ENCODE assay signal across 1 cellular context in the genomic region with DNA sequence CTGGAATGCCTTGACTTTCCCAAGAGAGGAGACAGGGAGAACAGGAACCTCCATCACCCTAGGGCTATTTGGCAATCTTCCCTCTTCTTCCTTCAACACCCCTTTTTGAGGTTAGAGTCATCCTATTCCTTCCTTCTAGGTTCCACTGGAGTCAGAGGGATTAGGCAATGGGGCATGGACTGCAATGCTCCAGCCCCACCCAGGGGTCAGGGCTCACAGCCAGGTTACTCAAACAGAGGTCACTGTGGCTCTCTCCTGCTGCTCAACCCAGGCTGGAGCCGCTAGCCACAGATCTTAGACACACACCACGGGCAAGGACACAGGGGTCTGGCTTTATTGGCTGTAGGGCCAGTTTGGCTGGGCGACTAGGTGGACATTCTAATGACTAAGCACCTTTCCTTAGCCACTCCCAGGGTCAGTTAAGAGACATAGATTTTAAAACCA.
TF ChIP-seq lines count a peak whose summit lies in the region.

No MANE protein-coding gene starts in this region.

TF ChIP-seq in HepG2, 621 proteins besides CTCF, POLR2A, EP300 and RAD21 (continued from another document and continues in another):
- TF ChIP-seq, protein P1, sequence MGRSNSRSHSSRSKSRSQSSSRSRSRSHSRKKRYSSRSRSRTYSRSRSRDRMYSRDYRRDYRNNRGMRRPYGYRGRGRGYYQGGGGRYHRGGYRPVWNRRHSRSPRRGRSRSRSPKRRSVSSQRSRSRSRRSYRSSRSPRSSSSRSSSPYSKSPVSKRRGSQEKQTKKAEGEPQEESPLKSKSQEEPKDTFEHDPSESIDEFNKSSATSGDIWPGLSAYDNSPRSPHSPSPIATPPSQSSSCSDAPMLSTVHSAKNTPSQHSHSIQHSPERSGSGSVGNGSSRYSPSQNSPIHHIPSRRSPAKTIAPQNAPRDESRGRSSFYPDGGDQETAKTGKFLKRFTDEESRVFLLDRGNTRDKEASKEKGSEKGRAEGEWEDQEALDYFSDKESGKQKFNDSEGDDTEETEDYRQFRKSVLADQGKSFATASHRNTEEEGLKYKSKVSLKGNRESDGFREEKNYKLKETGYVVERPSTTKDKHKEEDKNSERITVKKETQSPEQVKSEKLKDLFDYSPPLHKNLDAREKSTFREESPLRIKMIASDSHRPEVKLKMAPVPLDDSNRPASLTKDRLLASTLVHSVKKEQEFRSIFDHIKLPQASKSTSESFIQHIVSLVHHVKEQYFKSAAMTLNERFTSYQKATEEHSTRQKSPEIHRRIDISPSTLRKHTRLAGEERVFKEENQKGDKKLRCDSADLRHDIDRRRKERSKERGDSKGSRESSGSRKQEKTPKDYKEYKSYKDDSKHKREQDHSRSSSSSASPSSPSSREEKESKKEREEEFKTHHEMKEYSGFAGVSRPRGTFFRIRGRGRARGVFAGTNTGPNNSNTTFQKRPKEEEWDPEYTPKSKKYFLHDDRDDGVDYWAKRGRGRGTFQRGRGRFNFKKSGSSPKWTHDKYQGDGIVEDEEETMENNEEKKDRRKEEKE (IDR thresholded peaks at IDR 0.05), result no peak
- TF ChIP-seq ZSCAN31 (CRISPR knock-in tag; IDR thresholded peaks at IDR 0.05; ENCODE audit: low read depth), result no peak; the same call in 1 of the 2 replicates
- TF ChIP-seq ZMAT3 (CRISPR knock-in tag; conservative IDR thresholded peaks at IDR 0.05), result peak; percentile 85
- TF ChIP-seq ZNF180 (CRISPR knock-in tag; IDR thresholded peaks at IDR 0.05; ENCODE audit: borderline replicate concordance, low read depth), result no peak
- peak; percentile 66; the same call in 1 of the 2 replicates for TF ChIP-seq DMAP1 (CRISPR knock-in tag; IDR thresholded peaks at IDR 0.05)
- no peak for TF ChIP-seq ZNF75D (CRISPR knock-in tag; IDR thresholded peaks at IDR 0.05; ENCODE audit: borderline replicate concordance)
- TF ChIP-seq PCBP2 (optimal IDR thresholded peaks at IDR 0.05; ENCODE audit: low read depth, low read length, poor library complexity, severe bottlenecking), result no peak
- TF ChIP-seq ZNF501 (CRISPR knock-in tag; IDR thresholded peaks at IDR 0.05), result peak; percentile 66
- no peak for TF ChIP-seq NPAS2 (CRISPR knock-in tag; IDR thresholded peaks at IDR 0.05; ENCODE audit: borderline replicate concordance)
- no peak for TF ChIP-seq ZNF496 (CRISPR knock-in tag; IDR thresholded peaks at IDR 0.05; ENCODE audit: insufficient replicate concordance)
- TF ChIP-seq, protein P2, sequence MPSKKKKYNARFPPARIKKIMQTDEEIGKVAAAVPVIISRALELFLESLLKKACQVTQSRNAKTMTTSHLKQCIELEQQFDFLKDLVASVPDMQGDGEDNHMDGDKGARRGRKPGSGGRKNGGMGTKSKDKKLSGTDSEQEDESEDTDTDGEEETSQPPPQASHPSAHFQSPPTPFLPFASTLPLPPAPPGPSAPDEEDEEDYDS (CRISPR knock-in tag; IDR thresholded peaks at IDR 0.05), result peak; percentile 53; the same call in 1 of the 2 replicates
- TF ChIP-seq, protein P3, sequence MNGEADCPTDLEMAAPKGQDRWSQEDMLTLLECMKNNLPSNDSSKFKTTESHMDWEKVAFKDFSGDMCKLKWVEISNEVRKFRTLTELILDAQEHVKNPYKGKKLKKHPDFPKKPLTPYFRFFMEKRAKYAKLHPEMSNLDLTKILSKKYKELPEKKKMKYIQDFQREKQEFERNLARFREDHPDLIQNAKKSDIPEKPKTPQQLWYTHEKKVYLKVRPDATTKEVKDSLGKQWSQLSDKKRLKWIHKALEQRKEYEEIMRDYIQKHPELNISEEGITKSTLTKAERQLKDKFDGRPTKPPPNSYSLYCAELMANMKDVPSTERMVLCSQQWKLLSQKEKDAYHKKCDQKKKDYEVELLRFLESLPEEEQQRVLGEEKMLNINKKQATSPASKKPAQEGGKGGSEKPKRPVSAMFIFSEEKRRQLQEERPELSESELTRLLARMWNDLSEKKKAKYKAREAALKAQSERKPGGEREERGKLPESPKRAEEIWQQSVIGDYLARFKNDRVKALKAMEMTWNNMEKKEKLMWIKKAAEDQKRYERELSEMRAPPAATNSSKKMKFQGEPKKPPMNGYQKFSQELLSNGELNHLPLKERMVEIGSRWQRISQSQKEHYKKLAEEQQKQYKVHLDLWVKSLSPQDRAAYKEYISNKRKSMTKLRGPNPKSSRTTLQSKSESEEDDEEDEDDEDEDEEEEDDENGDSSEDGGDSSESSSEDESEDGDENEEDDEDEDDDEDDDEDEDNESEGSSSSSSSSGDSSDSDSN (CRISPR knock-in tag; IDR thresholded peaks at IDR 0.05), result peak; percentile 66
- no peak for TF ChIP-seq ZSCAN30 (CRISPR knock-in tag; IDR thresholded peaks at IDR 0.05)
- TF ChIP-seq AHR (CRISPR knock-in tag; IDR thresholded peaks at IDR 0.05), result 0 out of 2 replicates have a peak, but pooled peaks have one; percentile 49
- no peak for TF ChIP-seq RFXANK (CRISPR knock-in tag; IDR thresholded peaks at IDR 0.05)
- TF ChIP-seq RELA (CRISPR knock-in tag; IDR thresholded peaks at IDR 0.05), result peak; percentile 77; the same call in 1 of the 2 replicates
- no peak for TF ChIP-seq ZNF468 (CRISPR knock-in tag; IDR thresholded peaks at IDR 0.05)
- peak; percentile 85; the same call in 1 of the 2 replicates for TF ChIP-seq ZNF232 (CRISPR knock-in tag; IDR thresholded peaks at IDR 0.05; ENCODE audit: borderline replicate concordance)
- peak; percentile 67; the same call in 1 of the 2 replicates for TF ChIP-seq NFIC (IDR thresholded peaks at IDR 0.05; ENCODE audit: low read length)
- peak; percentile 77; the same call in 1 of the 2 replicates for TF ChIP-seq KDM3A (CRISPR knock-in tag; IDR thresholded peaks at IDR 0.05; ENCODE audit: low read depth)
- TF ChIP-seq ZFP37 (CRISPR knock-in tag; IDR thresholded peaks at IDR 0.05; ENCODE audit: borderline replicate concordance), result 0 out of 2 replicates have a peak, but pooled peaks have one; percentile 42
- TF ChIP-seq ZZZ3 (CRISPR knock-in tag; IDR thresholded peaks at IDR 0.05; ENCODE audit: borderline replicate concordance), result no peak
- TF ChIP-seq CEBPB (IDR thresholded peaks at IDR 0.05; ENCODE audit: borderline replicate concordance, low read depth, low read length), result peak; percentile 96
- TF ChIP-seq, protein P4, sequence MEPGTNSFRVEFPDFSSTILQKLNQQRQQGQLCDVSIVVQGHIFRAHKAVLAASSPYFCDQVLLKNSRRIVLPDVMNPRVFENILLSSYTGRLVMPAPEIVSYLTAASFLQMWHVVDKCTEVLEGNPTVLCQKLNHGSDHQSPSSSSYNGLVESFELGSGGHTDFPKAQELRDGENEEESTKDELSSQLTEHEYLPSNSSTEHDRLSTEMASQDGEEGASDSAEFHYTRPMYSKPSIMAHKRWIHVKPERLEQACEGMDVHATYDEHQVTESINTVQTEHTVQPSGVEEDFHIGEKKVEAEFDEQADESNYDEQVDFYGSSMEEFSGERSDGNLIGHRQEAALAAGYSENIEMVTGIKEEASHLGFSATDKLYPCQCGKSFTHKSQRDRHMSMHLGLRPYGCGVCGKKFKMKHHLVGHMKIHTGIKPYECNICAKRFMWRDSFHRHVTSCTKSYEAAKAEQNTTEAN (CRISPR knock-in tag; conservative IDR thresholded peaks at IDR 0.05), result peak; percentile 72; the same call in 1 of the 2 replicates
- no peak for TF ChIP-seq ZNF432 (CRISPR knock-in tag; IDR thresholded peaks at IDR 0.05; ENCODE audit: borderline replicate concordance)
- peak; percentile 74; the same call in 1 of the 2 replicates for TF ChIP-seq YEATS4 (CRISPR knock-in tag; IDR thresholded peaks at IDR 0.05; ENCODE audit: borderline replicate concordance)
- no peak for TF ChIP-seq ZNF879 (CRISPR knock-in tag; IDR thresholded peaks at IDR 0.05)
- TF ChIP-seq, protein P5, sequence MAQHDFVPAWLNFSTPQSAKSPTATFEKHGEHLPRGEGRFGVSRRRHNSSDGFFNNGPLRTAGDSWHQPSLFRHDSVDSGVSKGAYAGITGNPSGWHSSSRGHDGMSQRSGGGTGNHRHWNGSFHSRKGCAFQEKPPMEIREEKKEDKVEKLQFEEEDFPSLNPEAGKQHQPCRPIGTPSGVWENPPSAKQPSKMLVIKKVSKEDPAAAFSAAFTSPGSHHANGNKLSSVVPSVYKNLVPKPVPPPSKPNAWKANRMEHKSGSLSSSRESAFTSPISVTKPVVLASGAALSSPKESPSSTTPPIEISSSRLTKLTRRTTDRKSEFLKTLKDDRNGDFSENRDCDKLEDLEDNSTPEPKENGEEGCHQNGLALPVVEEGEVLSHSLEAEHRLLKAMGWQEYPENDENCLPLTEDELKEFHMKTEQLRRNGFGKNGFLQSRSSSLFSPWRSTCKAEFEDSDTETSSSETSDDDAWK (CRISPR knock-in tag; IDR thresholded peaks at IDR 0.05), result no peak
- TF ChIP-seq, protein P6, sequence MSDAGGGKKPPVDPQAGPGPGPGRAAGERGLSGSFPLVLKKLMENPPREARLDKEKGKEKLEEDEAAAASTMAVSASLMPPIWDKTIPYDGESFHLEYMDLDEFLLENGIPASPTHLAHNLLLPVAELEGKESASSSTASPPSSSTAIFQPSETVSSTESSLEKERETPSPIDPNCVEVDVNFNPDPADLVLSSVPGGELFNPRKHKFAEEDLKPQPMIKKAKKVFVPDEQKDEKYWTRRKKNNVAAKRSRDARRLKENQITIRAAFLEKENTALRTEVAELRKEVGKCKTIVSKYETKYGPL (CRISPR knock-in tag; IDR thresholded peaks at IDR 0.05), result no peak
- no peak for TF ChIP-seq HNRNPL (IDR thresholded peaks at IDR 0.05; ENCODE audit: low read depth, low read length)
- TF ChIP-seq, protein P7, sequence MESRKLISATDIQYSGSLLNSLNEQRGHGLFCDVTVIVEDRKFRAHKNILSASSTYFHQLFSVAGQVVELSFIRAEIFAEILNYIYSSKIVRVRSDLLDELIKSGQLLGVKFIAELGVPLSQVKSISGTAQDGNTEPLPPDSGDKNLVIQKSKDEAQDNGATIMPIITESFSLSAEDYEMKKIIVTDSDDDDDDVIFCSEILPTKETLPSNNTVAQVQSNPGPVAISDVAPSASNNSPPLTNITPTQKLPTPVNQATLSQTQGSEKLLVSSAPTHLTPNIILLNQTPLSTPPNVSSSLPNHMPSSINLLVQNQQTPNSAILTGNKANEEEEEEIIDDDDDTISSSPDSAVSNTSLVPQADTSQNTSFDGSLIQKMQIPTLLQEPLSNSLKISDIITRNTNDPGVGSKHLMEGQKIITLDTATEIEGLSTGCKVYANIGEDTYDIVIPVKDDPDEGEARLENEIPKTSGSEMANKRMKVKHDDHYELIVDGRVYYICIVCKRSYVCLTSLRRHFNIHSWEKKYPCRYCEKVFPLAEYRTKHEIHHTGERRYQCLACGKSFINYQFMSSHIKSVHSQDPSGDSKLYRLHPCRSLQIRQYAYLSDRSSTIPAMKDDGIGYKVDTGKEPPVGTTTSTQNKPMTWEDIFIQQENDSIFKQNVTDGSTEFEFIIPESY (CRISPR knock-in tag; IDR thresholded peaks at IDR 0.05), result peak; percentile 42; the same call in 1 of the 2 replicates
- TF ChIP-seq, protein P8, sequence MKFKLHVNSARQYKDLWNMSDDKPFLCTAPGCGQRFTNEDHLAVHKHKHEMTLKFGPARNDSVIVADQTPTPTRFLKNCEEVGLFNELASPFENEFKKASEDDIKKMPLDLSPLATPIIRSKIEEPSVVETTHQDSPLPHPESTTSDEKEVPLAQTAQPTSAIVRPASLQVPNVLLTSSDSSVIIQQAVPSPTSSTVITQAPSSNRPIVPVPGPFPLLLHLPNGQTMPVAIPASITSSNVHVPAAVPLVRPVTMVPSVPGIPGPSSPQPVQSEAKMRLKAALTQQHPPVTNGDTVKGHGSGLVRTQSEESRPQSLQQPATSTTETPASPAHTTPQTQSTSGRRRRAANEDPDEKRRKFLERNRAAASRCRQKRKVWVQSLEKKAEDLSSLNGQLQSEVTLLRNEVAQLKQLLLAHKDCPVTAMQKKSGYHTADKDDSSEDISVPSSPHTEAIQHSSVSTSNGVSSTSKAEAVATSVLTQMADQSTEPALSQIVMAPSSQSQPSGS (CRISPR knock-in tag; IDR thresholded peaks at IDR 0.05), result peak; percentile 88
- peak; percentile 90 for TF ChIP-seq MED13 (CRISPR knock-in tag; IDR thresholded peaks at IDR 0.05)
- no peak for TF ChIP-seq ZFP36L2 (CRISPR knock-in tag; IDR thresholded peaks at IDR 0.05)
- TF ChIP-seq NR2F6 (IDR thresholded peaks at IDR 0.05), result peak; percentile 97
- peak; percentile 99 for TF ChIP-seq NR2F6 (CRISPR knock-in tag; IDR thresholded peaks at IDR 0.05)
- peak; percentile 64; the same call in 1 of the 2 replicates for TF ChIP-seq ZBTB38 (CRISPR knock-in tag; IDR thresholded peaks at IDR 0.05)
- no peak for TF ChIP-seq ZNF841 (CRISPR knock-in tag; IDR thresholded peaks at IDR 0.05; ENCODE audit: borderline replicate concordance)
- peak; percentile 99 for TF ChIP-seq RARA (CRISPR knock-in tag; IDR thresholded peaks at IDR 0.05)
- no peak for TF ChIP-seq SCMH1 (CRISPR knock-in tag; IDR thresholded peaks at IDR 0.05; ENCODE audit: borderline replicate concordance)
- TF ChIP-seq, protein P9, sequence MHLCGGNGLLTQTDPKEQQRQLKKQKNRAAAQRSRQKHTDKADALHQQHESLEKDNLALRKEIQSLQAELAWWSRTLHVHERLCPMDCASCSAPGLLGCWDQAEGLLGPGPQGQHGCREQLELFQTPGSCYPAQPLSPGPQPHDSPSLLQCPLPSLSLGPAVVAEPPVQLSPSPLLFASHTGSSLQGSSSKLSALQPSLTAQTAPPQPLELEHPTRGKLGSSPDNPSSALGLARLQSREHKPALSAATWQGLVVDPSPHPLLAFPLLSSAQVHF (CRISPR knock-in tag; IDR thresholded peaks at IDR 0.05), result no peak
- peak; percentile 98 for TF ChIP-seq RXRB (CRISPR knock-in tag; IDR thresholded peaks at IDR 0.05; ENCODE audit: borderline replicate concordance)
- TF ChIP-seq GATA4 (IDR thresholded peaks at IDR 0.05; ENCODE audit: borderline replicate concordance, low read depth), result 0 out of 2 replicates have a peak, but pooled peaks have one; percentile 26
- peak; percentile 49; the same call in 1 of the 2 replicates for TF ChIP-seq FOSL1 (CRISPR knock-in tag; IDR thresholded peaks at IDR 0.05; ENCODE audit: borderline replicate concordance)
- TF ChIP-seq, protein P10, sequence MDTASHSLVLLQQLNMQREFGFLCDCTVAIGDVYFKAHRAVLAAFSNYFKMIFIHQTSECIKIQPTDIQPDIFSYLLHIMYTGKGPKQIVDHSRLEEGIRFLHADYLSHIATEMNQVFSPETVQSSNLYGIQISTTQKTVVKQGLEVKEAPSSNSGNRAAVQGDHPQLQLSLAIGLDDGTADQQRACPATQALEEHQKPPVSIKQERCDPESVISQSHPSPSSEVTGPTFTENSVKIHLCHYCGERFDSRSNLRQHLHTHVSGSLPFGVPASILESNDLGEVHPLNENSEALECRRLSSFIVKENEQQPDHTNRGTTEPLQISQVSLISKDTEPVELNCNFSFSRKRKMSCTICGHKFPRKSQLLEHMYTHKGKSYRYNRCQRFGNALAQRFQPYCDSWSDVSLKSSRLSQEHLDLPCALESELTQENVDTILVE (CRISPR knock-in tag; IDR thresholded peaks at IDR 0.05), result no peak
- TF ChIP-seq ZNF430 (CRISPR knock-in tag; IDR thresholded peaks at IDR 0.05), result peak; percentile 64; the same call in 1 of the 2 replicates
- TF ChIP-seq ARID2 (CRISPR knock-in tag; IDR thresholded peaks at IDR 0.05; ENCODE audit: borderline replicate concordance), result no peak
- no peak for TF ChIP-seq SOX6 (IDR thresholded peaks at IDR 0.05)
- peak; percentile 93 for TF ChIP-seq SOX6 (CRISPR knock-in tag; IDR thresholded peaks at IDR 0.05)
- no peak for TF ChIP-seq ZBTB3 (CRISPR knock-in tag; IDR thresholded peaks at IDR 0.05; ENCODE audit: borderline replicate concordance, low read depth)
- peak; percentile 78 for TF ChIP-seq DPF2 (CRISPR knock-in tag; IDR thresholded peaks at IDR 0.05; ENCODE audit: borderline replicate concordance, low read depth)
- TF ChIP-seq KAT7 (CRISPR knock-in tag; IDR thresholded peaks at IDR 0.05; ENCODE audit: borderline replicate concordance), result no peak
- no peak for TF ChIP-seq PRMT3 (CRISPR knock-in tag; IDR thresholded peaks at IDR 0.05; ENCODE audit: borderline replicate concordance, low read depth)
- no peak for TF ChIP-seq SETDB1 (CRISPR knock-in tag; IDR thresholded peaks at IDR 0.05; ENCODE audit: borderline replicate concordance)
- no peak for TF ChIP-seq ZBTB21 (CRISPR knock-in tag; IDR thresholded peaks at IDR 0.05)
